1 cellular context compared by ENCODE assay signal in the genomic region with DNA sequence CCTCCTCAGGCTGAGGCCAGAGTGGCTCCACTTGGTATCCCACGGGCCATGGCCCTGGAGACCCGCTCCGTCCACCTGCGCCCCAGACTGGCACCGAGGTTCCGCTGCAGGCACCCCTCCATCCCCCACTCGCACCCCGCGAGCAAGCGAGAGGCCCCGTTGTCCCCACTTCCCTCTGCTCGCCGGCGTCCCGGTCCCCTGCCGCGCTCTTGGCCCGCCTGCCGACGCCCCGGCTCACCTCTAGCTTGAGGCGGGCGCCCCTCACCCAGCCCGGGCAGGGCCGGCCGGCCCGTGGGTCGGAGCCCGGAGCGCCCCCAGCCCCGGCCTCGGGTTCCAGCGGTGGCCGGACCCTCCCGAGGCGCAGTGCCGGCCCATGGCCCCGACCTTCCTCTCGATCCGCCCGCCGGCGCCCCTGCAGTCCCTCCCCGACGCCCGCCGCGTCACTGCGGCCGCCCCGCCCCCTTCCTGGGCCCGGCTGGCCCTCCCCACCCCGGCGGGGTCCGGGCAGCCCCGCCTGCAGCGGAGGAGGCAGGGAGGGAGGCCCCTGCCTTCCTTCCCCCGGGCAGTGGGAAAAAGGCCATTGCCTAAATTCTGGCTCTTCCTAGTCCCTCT.
TF ChIP-seq lines count a peak whose summit lies in the region.

A gene (minus strand): TSS at position 414 of the 612 bp plus-strand sequence. CDS start 1,183 bp downstream, outside the sequence.

TF ChIP-seq in HepG2, 621 proteins besides CTCF, POLR2A, EP300 and RAD21 (continued from another document):
- TF ChIP-seq ZNF496 (CRISPR knock-in tag; IDR thresholded peaks at IDR 0.05; ENCODE audit: insufficient replicate concordance) = no peak
- TF ChIP-seq, protein P1, sequence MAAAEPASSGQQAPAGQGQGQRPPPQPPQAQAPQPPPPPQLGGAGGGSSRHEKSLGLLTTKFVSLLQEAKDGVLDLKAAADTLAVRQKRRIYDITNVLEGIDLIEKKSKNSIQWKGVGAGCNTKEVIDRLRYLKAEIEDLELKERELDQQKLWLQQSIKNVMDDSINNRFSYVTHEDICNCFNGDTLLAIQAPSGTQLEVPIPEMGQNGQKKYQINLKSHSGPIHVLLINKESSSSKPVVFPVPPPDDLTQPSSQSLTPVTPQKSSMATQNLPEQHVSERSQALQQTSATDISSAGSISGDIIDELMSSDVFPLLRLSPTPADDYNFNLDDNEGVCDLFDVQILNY (CRISPR knock-in tag; conservative IDR thresholded peaks at IDR 0.05) = no peak
- TF ChIP-seq, protein P2, sequence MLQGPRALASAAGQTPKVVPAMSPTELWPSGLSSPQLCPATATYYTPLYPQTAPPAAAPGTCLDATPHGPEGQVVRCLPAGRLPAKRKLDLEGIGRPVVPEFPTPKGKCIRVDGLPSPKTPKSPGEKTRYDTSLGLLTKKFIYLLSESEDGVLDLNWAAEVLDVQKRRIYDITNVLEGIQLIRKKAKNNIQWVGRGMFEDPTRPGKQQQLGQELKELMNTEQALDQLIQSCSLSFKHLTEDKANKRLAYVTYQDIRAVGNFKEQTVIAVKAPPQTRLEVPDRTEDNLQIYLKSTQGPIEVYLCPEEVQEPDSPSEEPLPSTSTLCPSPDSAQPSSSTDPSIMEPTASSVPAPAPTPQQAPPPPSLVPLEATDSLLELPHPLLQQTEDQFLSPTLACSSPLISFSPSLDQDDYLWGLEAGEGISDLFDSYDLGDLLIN (CRISPR knock-in tag; IDR thresholded peaks at IDR 0.05; ENCODE audit: borderline replicate concordance) = no peak
- no peak for TF ChIP-seq ZNF136 (CRISPR knock-in tag; IDR thresholded peaks at IDR 0.05; ENCODE audit: low read depth)
- peak; percentile 39 for TF ChIP-seq YY1 (IDR thresholded peaks at IDR 0.05; ENCODE audit: insufficient read depth, insufficient replicate concordance, low read depth, low read length)
- TF ChIP-seq SNAPC2 (CRISPR knock-in tag; IDR thresholded peaks at IDR 0.05) = no peak
- TF ChIP-seq, protein P3, sequence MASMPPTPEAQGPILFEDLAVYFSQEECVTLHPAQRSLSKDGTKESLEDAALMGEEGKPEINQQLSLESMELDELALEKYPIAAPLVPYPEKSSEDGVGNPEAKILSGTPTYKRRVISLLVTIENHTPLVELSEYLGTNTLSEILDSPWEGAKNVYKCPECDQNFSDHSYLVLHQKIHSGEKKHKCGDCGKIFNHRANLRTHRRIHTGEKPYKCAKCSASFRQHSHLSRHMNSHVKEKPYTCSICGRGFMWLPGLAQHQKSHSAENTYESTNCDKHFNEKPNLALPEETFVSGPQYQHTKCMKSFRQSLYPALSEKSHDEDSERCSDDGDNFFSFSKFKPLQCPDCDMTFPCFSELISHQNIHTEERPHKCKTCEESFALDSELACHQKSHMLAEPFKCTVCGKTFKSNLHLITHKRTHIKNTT (CRISPR knock-in tag; IDR thresholded peaks at IDR 0.05) = no peak
- 0 out of 2 replicates have a peak, but pooled peaks have one; percentile 3 for TF ChIP-seq RXRA (CRISPR knock-in tag; IDR thresholded peaks at IDR 0.05)
- TF ChIP-seq ATM (IDR thresholded peaks at IDR 0.05; ENCODE audit: borderline replicate concordance) = no peak
- TF ChIP-seq, protein P4, sequence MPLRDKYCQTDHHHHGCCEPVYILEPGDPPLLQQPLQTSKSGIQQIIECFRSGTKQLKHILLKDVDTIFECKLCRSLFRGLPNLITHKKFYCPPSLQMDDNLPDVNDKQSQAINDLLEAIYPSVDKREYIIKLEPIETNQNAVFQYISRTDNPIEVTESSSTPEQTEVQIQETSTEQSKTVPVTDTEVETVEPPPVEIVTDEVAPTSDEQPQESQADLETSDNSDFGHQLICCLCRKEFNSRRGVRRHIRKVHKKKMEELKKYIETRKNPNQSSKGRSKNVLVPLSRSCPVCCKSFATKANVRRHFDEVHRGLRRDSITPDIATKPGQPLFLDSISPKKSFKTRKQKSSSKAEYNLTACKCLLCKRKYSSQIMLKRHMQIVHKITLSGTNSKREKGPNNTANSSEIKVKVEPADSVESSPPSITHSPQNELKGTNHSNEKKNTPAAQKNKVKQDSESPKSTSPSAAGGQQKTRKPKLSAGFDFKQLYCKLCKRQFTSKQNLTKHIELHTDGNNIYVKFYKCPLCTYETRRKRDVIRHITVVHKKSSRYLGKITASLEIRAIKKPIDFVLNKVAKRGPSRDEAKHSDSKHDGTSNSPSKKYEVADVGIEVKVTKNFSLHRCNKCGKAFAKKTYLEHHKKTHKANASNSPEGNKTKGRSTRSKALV (CRISPR knock-in tag; IDR thresholded peaks at IDR 0.05) = 0 out of 2 replicates have a peak, but pooled peaks have one; percentile 44
- no peak for TF ChIP-seq NFIC (IDR thresholded peaks at IDR 0.05; ENCODE audit: low read length)
- TF ChIP-seq, protein P5, sequence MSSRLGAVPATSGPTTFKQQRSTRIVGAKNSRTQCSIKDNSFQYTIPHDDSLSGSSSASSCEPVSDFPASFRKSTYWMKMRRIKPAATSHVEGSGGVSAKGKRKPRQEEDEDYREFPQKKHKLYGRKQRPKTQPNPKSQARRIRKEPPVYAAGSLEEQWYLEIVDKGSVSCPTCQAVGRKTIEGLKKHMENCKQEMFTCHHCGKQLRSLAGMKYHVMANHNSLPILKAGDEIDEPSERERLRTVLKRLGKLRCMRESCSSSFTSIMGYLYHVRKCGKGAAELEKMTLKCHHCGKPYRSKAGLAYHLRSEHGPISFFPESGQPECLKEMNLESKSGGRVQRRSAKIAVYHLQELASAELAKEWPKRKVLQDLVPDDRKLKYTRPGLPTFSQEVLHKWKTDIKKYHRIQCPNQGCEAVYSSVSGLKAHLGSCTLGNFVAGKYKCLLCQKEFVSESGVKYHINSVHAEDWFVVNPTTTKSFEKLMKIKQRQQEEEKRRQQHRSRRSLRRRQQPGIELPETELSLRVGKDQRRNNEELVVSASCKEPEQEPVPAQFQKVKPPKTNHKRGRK (CRISPR knock-in tag; IDR thresholded peaks at IDR 0.05) = no peak
- TF ChIP-seq MTF2 (CRISPR knock-in tag; IDR thresholded peaks at IDR 0.05; ENCODE audit: borderline replicate concordance) = no peak
- TF ChIP-seq SNAI1 (CRISPR knock-in tag; IDR thresholded peaks at IDR 0.05; ENCODE audit: borderline replicate concordance) = no peak
- TF ChIP-seq ZNF3 (CRISPR knock-in tag; IDR thresholded peaks at IDR 0.05) = no peak
- TF ChIP-seq AKAP8 (CRISPR knock-in tag; IDR thresholded peaks at IDR 0.05) = no peak
- no peak for TF ChIP-seq TEAD2 (CRISPR knock-in tag; IDR thresholded peaks at IDR 0.05)
